10 cellular contexts compared by ENCODE assay signal in the genomic region with DNA sequence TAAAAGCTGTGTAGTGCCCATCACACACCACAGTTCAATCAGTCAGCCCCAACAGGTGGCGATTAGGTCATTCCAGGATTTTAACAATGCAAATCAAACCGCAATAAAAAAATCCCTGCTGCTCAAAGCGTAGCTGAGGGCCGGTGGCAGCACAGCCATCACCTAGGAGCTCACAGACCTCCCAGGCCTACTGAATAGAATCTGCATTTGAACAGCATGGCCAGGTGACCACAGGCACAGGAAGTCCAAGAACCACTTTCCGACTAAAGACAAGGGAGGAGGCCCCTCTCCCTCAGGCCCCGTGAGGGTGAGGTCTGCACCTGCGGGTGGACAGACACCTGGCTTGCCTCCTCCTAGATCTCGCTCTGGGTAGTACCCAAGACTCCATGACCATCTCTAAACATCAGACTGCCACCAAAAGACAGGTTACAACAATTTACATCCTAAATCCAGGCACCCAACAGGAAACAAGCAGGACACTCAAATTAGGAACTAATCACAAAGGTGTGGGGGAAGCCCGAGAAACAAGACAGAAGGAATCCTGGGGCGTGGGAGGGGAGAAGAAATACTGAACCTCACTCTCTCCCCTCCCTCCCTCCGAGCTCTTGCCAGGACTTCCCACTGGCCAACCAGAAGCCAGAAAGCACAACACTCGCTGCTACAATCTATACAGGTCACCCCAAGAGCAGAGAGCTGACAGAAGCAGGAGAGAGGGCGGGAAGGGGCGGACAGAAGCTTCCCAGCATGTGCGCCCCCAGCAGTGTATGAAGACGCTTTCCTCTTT. TPM values are rescaled to one million over a fixed set of nuclear protein-coding genes. Genes with fewer than 3 reads are reported as not detected.
A peak's percentile ranks its signal among the peaks of the same experiment; 100 is the strongest.
DNase-seq lines count a peak whose midpoint lies in the region; ATAC-seq and TF ChIP-seq lines count a peak whose summit lies in the region.
"Had no signal": no experiment of that assay in that cellular context is flagged by ENCODE, and none has a peak within 500 bp of the region (broad histone marks: within the 10 kb centered on the region; RNA-seq: fewer than 3 reads in every experiment).

No MANE protein-coding gene starts in this region.

- peak; percentile 66 for DNase-seq in DMS153 (lab: John Stamatoyannopoulos, UW)
- DNase-seq in NCI-H146 (lab: John Stamatoyannopoulos, UW) = peak; percentile 93
- no peak for DNase-seq in UCSD-AML1 (lab: John Stamatoyannopoulos, UW; ENCODE audit: unreplicated experiment)
- DNase-seq in NCI-H2029 treated with DMSO at 0.1 percent for 48 hours (lab: John Stamatoyannopoulos, UW) = no peak
- DNase-seq in smooth muscle cell (lab: John Stamatoyannopoulos, UW; ENCODE audit: unreplicated experiment) = no peak
- DNase-seq: activated naive CD4-positive, alpha-beta T cell had no signal

- ATAC-seq in GM21528 (IDR thresholded peaks at IDR 0.05; ENCODE audit: low FRiP score, unreplicated experiment) (peak; percentile 54), GM18870 (IDR thresholded peaks at IDR 0.05; ENCODE audit: unreplicated experiment) (no peak)

- no peaks in the 10 kb centered on the region for H3K36me3 ChIP-seq in iPS-18a (ENCODE audit: control insufficient read depth, low read depth, low read length)
- H3K36me3 ChIP-seq in smooth muscle cell (ENCODE audit: low read depth) = no peaks in the 10 kb centered on the region
- H3K36me3 ChIP-seq: vagina had no signal

- no peak overlapping the region for H2AFZ ChIP-seq in smooth muscle cell (ENCODE audit: low read depth)

- TF ChIP-seq CTCF in smooth muscle cell (IDR thresholded peaks at IDR 0.05; ENCODE audit: borderline replicate concordance, insufficient read depth, poor library complexity, severe bottlenecking) = no peak

- H3K27me3 ChIP-seq in iPS-18a (ENCODE audit: control insufficient read depth, insufficient read depth, low read length) = no peaks in the 10 kb centered on the region
- no peaks in the 10 kb centered on the region for H3K27me3 ChIP-seq in smooth muscle cell (ENCODE audit: low read depth)
- H3K27me3 ChIP-seq: vagina had no signal

- H3K79me2 ChIP-seq in smooth muscle cell (ENCODE audit: low read depth) = peaks cover 75% of the 10 kb centered on the region

- H3K4me3 ChIP-seq in iPS-18a (ENCODE audit: low read length) (peak overlapping the region; percentile 38), smooth muscle cell (no peak overlapping the region)
- H3K4me3 ChIP-seq: vagina had no signal

- peaks cover 70% of the 10 kb centered on the region for H4K20me1 ChIP-seq in smooth muscle cell (ENCODE audit: low read depth)

- H3K4me1 ChIP-seq in iPS-18a (ENCODE audit: control insufficient read depth, low read depth, low read length) (peaks cover 71% of the 10 kb centered on the region), smooth muscle cell (ENCODE audit: low read depth) (peaks cover 57% of the 10 kb centered on the region)

- peaks cover 17% of the 10 kb centered on the region for H3F3A ChIP-seq in smooth muscle cell (ENCODE audit: low read depth)

- peak overlapping the region; percentile 51 for H3K9ac ChIP-seq in iPS-18a (ENCODE audit: low read length)
- H3K9ac ChIP-seq in smooth muscle cell (ENCODE audit: low read depth) = no peak overlapping the region

- H3K27ac ChIP-seq in iPS-18a (ENCODE audit: low read length) = peak overlapping the region; percentile 72
- H3K27ac ChIP-seq in smooth muscle cell (ENCODE audit: low read depth) = no peak overlapping the region
- H3K27ac ChIP-seq: vagina had no signal

- H3K4me2 ChIP-seq in smooth muscle cell = no peak overlapping the region

- WGBS in smooth muscle cell (ENCODE audit: low lambda C conversion rate) = 73% methylated on average over 16 of the region's 16 CpGs

- no peaks in the 10 kb centered on the region for H3K9me3 ChIP-seq in iPS-18a (ENCODE audit: control insufficient read depth, low read depth, low read length)
- H3K9me3 ChIP-seq in smooth muscle cell (replicated peaks; ENCODE audit: low read depth) = no peaks in the 10 kb centered on the region
- H3K9me3 ChIP-seq: vagina had no signal

RNA-seq across cellular contexts. Expression of a gene that starts 19.2 kb away (rescaled TPM):
- total RNA-seq in smooth muscle cell = 20.3 and 32.9 TPM in 2 replicates
- polyA plus RNA-seq in smooth muscle cell = 34.7 and 41.2 TPM in 2 replicates

Comparison
In these comparisons a context has a peak if more than half of its experiments do, and no peak if none do; other contexts are left out.
1. DNase-seq: peak in DMS153 (single experiment) and NCI-H146 (single experiment); none in UCSD-AML1 (single experiment), NCI-H2029 treated with DMSO at 0.1 percent for 48 hours (single experiment) and smooth muscle cell (single experiment).